ENCODE assay signal across 3 cellular contexts in genomic region chr12:100692502-100692901, GRCh38.
"Had no signal": no experiment of that assay in that cellular context is flagged by ENCODE, and none has a peak within 500 bp of the region (broad histone marks: within the 10 kb centered on the region; RNA-seq: fewer than 3 reads in every experiment).

No MANE protein-coding gene starts in this region.

- ATAC-seq: GM12878 had no signal

- DNase-seq: GDM1, GF-D8 had no signal

- H3K4me3 ChIP-seq: GM12878 had no signal
